25 cellular contexts compared by ENCODE assay signal in genomic region chr6:75745404-75745803, GRCh38.
"Had no signal": no experiment of that assay in that cellular context is flagged by ENCODE, and none has a peak within 500 bp of the region (broad histone marks: within the 10 kb centered on the region; RNA-seq: fewer than 3 reads in every experiment).

No MANE protein-coding gene starts in this region.

- H3K4me3 ChIP-seq: neural progenitor cell, ovary, psoas muscle, right lobe of liver, sigmoid colon, stomach, thoracic aorta, thyroid gland, tibial nerve, upper lobe of left lung, vagina had no signal

- H3K9me3 ChIP-seq: ovary, psoas muscle, right lobe of liver, sigmoid colon, stomach, thoracic aorta, thyroid gland, tibial nerve, upper lobe of left lung, vagina had no signal

- H3K79me2 ChIP-seq: parathyroid adenoma had no signal

- H3K4me2 ChIP-seq: neural progenitor cell had no signal

- H3K27ac ChIP-seq: neural progenitor cell, ovary, parathyroid adenoma, psoas muscle, right lobe of liver, sigmoid colon, stomach, thoracic aorta, thyroid gland, tibial nerve, upper lobe of left lung, vagina had no signal

- ATAC-seq: natural killer cell; psoas muscle; right cardiac atrium; right lobe of liver; stimulated activated effector memory CD8-positive, alpha-beta T cell treated with anti-CD3 and anti-CD28 coated beads, Interleukin-12 subunit alpha, Interleukin-12 subunit beta, amount 100 ng/mL, for 72 hours; stimulated activated naive B cell treated with anti-CD40 and anti-IgM and Interleukin-4, amounts not matched to agents 10 μg/mL and 1 μg/mL and 100 μg/mL, for 72 hours had no signal

- H3K4me1 ChIP-seq: psoas muscle, right lobe of liver had no signal

- H3K27me3 ChIP-seq: ovary, right lobe of liver, sigmoid colon, thyroid gland, tibial nerve, upper lobe of left lung, vagina had no signal

- DNase-seq: natural killer cell; occipital lobe; ovary; posterior cingulate gyrus; psoas muscle; right cardiac atrium; right lobe of liver; sigmoid colon; small intestine; stimulated activated CD4-positive, alpha-beta T cell treated with anti-CD3 and anti-CD28 coated beads, Interleukin-15, amount 100 ng/mL, for 24 hours; stimulated activated CD4-positive, alpha-beta T cell treated with anti-CD3 and anti-CD28 coated beads, Interleukin-2, amount 100 ng/mL, for 24 hours; stimulated activated CD4-positive, alpha-beta T cell treated with anti-CD3 and anti-CD28 coated beads, Interleukin-2, amount 100 ng/mL, for 48 hours; stimulated activated CD4-positive, alpha-beta T cell treated with anti-CD3 and anti-CD28 coated beads, Interleukin-4, amount 100 ng/mL, for 24 hours; stimulated activated naive B cell treated with anti-CD40 and anti-IgM and Interleukin-4, amounts not matched to agents 10 μg/mL and 1 μg/mL and 100 μg/mL, for 72 hours; stimulated activated naive CD4-positive, alpha-beta T cell treated with Interleukin-2 at 50 U/mL for 16 hours; stomach; thyroid gland; trophoblast cell; upper lobe of left lung had no signal

- H3K36me3 ChIP-seq: neural progenitor cell, ovary, right lobe of liver, sigmoid colon, stomach, thoracic aorta, thyroid gland, tibial nerve, upper lobe of left lung, vagina had no signal
